In genomic region chr12:30968211-30968610, GRCh38 we compare ENCODE assay signal across 22 cellular contexts. TPM values are rescaled to one million over a fixed set of nuclear protein-coding genes. Genes with fewer than 3 reads are reported as not detected.
DNase-seq lines count a peak whose midpoint lies in the region; ATAC-seq and TF ChIP-seq lines count a peak whose summit lies in the region.
"Had no signal": no experiment of that assay in that cellular context is flagged by ENCODE, and none has a peak within 500 bp of the region (broad histone marks: within the 10 kb centered on the region; RNA-seq: fewer than 3 reads in every experiment).

No MANE protein-coding gene starts in this region.

- DNase-seq in Right ventricle myocardium superior (peak; percentile 57), right atrium auricular region (ENCODE audit: low spot score) (no peak), spleen (peak; percentile 39), DMS153 (lab: John Stamatoyannopoulos, UW) (no peak), natural killer cell (no peak)
- DNase-seq: CD4-positive, CD25-positive, alpha-beta regulatory T cell; H7; MG63; NCI-H1048; NCI-H1417 treated with DMSO at 0.1 percent for 48 hours; NCI-H187; NCI-H2107; NCI-H69; PC-9 had no signal

- 55 to 69% (median 64%) methylated on average over 5 of the region's 5 CpGs for WGBS in spleen, 5 donors

- no peaks in the 10 kb centered on the region for H3K9me3 ChIP-seq in right atrium auricular region
- H3K9me3 ChIP-seq in spleen, result no peaks in the 10 kb centered on the region
- H3K9me3 ChIP-seq: MG63 had no signal

- ATAC-seq in Right ventricle myocardium superior (ENCODE audit: poor library complexity) (peak; percentile 78), natural killer cell (no peak)
- no peak for ATAC-seq in activated T-helper 17 cell treated with anti-CD3 and anti-CD28 coated beads, Interleukin-2, amount 50 U/mL, for 72 hours (replicated peaks)
- ATAC-seq: HepG2, K562 had no signal

- H3K36me3 ChIP-seq in right atrium auricular region, result no peaks in the 10 kb centered on the region
- H3K36me3 ChIP-seq in spleen, result no peaks in the 10 kb centered on the region
- H3K36me3 ChIP-seq: MG63 had no signal

- peaks cover 52% of the 10 kb centered on the region for H3K4me1 Mint-ChIP-seq in brain
- H3K4me1 Mint-ChIP-seq in natural killer cell, result no peaks in the 10 kb centered on the region
- no peaks in the 10 kb centered on the region for H3K4me1 Mint-ChIP-seq in activated T-helper 17 cell treated with anti-CD3 and anti-CD28 coated beads, Interleukin-2, amount 50 U/mL, for 72 hours

- no peak for TF ChIP-seq POLR2A in spleen (IDR thresholded peaks at IDR 0.05)

- H3K27ac Mint-ChIP-seq in brain (peak overlapping the region in 3 of 5 experiments; percentile 45 to 85 (median 52)), natural killer cell (no peak overlapping the region)
- H3K27ac Mint-ChIP-seq in activated T-helper 17 cell treated with anti-CD3 and anti-CD28 coated beads, Interleukin-2, amount 50 U/mL, for 72 hours, result no peak overlapping the region
- H3K27ac Mint-ChIP-seq: CD4-positive, CD25-positive, alpha-beta regulatory T cell had no signal

- peak overlapping the region; percentile 68 to 72 for H3K27ac ChIP-seq in right atrium auricular region
- no peak overlapping the region for H3K27ac ChIP-seq in spleen
- H3K27ac ChIP-seq: HL-60, PC-9, RWPE1 had no signal

- H3K27me3 ChIP-seq in right atrium auricular region, result no peaks in the 10 kb centered on the region
- H3K27me3 ChIP-seq in spleen (replicated peaks in 1 of 7), result peaks cover 0 to 3% (median 0%) of the 10 kb centered on the region in 7 donors
- H3K27me3 ChIP-seq: MG63 had no signal

- peaks cover 0 to 38% of the 10 kb centered on the region in 2 donors for H3K4me1 ChIP-seq in right atrium auricular region
- H3K4me1 ChIP-seq in spleen, result peaks cover 0 to 25% (median 0%) of the 10 kb centered on the region in 6 donors

- no peaks in the 10 kb centered on the region for H3K27me3 Mint-ChIP-seq in brain
- H3K27me3 Mint-ChIP-seq in natural killer cell (ENCODE audit: low read depth in 2 of 2), result peaks cover 0 to 5% of the 10 kb centered on the region in 2 donors
- peaks cover 11% of the 10 kb centered on the region for H3K27me3 Mint-ChIP-seq in activated T-helper 17 cell treated with anti-CD3 and anti-CD28 coated beads, Interleukin-2, amount 50 U/mL, for 72 hours
- H3K27me3 Mint-ChIP-seq: CD4-positive, CD25-positive, alpha-beta regulatory T cell had no signal

- intact Hi-C loops in Right ventricle myocardium superior (cut with DNase I) (no loop called here), spleen (cut with DNase I; ENCODE audit: low total_unique reads) (no loop called here), natural killer cell (cut with micrococcal nuclease) (no loop called here)

- H3K36me3 Mint-ChIP-seq in brain (peaks cover 38% of the 10 kb centered on the region), natural killer cell (no peaks in the 10 kb centered on the region)
- no peaks in the 10 kb centered on the region for H3K36me3 Mint-ChIP-seq in activated T-helper 17 cell treated with anti-CD3 and anti-CD28 coated beads, Interleukin-2, amount 50 U/mL, for 72 hours (ENCODE audit: low read depth)
- H3K36me3 Mint-ChIP-seq: CD4-positive, CD25-positive, alpha-beta regulatory T cell had no signal

- no peaks in the 10 kb centered on the region for H3K9me3 Mint-ChIP-seq in brain
- no peaks in the 10 kb centered on the region for H3K9me3 Mint-ChIP-seq in natural killer cell
- H3K9me3 Mint-ChIP-seq in activated T-helper 17 cell treated with anti-CD3 and anti-CD28 coated beads, Interleukin-2, amount 50 U/mL, for 72 hours, result no peaks in the 10 kb centered on the region

- no peak for TF ChIP-seq CTCF in brain (conservative IDR thresholded peaks at IDR 0.05)
- no peak for TF ChIP-seq CTCF in right atrium auricular region (IDR thresholded peaks at IDR 0.05)
- TF ChIP-seq CTCF in spleen (IDR thresholded peaks at IDR 0.05 in 8 of 11, conservative IDR thresholded peaks at IDR 0.05 in 3 of 11), result no peak
- no peak for TF ChIP-seq CTCF in natural killer cell (IDR thresholded peaks at IDR 0.05)

- H3K4me3 ChIP-seq in right atrium auricular region (no peak overlapping the region), spleen (no peak overlapping the region)
- H3K4me3 ChIP-seq: K562, MG63, PC-9 had no signal

- H3K4me3 Mint-ChIP-seq in brain (no peak overlapping the region), natural killer cell (no peak overlapping the region)
- H3K4me3 Mint-ChIP-seq in activated T-helper 17 cell treated with anti-CD3 and anti-CD28 coated beads, Interleukin-2, amount 50 U/mL, for 72 hours, result no peak overlapping the region
- H3K4me3 Mint-ChIP-seq: CD4-positive, CD25-positive, alpha-beta regulatory T cell had no signal

RNA-seq across cellular contexts. Expression of gene TSPAN11, which starts 41.7 kb away (rescaled TPM):
- polyA plus RNA-seq in brain (ENCODE audit: insufficient read depth, low read depth, low replicate concordance), result 5.6 TPM
- total RNA-seq in Right ventricle myocardium superior, result 1.9 TPM
- 1 to 10 TPM; 2.5 to 4.1 TPM for total RNA-seq in right atrium auricular region
- 1 to 10 TPM in 6 of 7 donors, under 1 TPM in 1; 0.26 to 4.1 (median 2.0) TPM for total RNA-seq in spleen
- polyA plus RNA-seq in spleen, result 1 to 10 TPM in 1 of 3 donors, under 1 TPM in 2; 0.67 to 1.0 (median 0.93) TPM
- total RNA-seq in natural killer cell, result not detected
- under 1 TPM in 1 of 2 donors, not detected in 1; 0.17 TPM for total RNA-seq in activated T-helper 17 cell treated with anti-CD3 and anti-CD28 coated beads, Interleukin-2, amount 50 U/mL, for 72 hours
- total RNA-seq: CD4-positive, CD25-positive, alpha-beta regulatory T cell; HT-29; K562; NCI-H460; PC-9 had no signal
- polyA plus RNA-seq: CD4-positive, CD25-positive, alpha-beta regulatory T cell; K562 had no signal

Comparison
In these comparisons a context has a peak if more than half of its experiments do, and no peak if none do; other contexts are left out.
1. DNase-seq: peak in Right ventricle myocardium superior (single experiment) and spleen (single experiment); none in right atrium auricular region (single experiment), DMS153 (single experiment) and natural killer cell (single experiment).
2. H3K27ac Mint-ChIP-seq: peak in brain (3 of 5); none in natural killer cell (0 of 2) and activated T-helper 17 cell treated with anti-CD3 and anti-CD28 coated beads, Interleukin-2, amount 50 U/mL, for 72 hours (single experiment).
3. H3K27ac ChIP-seq: peak in right atrium auricular region (2 of 2); none in spleen (0 of 8).